Comparison of ENCODE assay signal across 11 cellular contexts in the genomic region with DNA sequence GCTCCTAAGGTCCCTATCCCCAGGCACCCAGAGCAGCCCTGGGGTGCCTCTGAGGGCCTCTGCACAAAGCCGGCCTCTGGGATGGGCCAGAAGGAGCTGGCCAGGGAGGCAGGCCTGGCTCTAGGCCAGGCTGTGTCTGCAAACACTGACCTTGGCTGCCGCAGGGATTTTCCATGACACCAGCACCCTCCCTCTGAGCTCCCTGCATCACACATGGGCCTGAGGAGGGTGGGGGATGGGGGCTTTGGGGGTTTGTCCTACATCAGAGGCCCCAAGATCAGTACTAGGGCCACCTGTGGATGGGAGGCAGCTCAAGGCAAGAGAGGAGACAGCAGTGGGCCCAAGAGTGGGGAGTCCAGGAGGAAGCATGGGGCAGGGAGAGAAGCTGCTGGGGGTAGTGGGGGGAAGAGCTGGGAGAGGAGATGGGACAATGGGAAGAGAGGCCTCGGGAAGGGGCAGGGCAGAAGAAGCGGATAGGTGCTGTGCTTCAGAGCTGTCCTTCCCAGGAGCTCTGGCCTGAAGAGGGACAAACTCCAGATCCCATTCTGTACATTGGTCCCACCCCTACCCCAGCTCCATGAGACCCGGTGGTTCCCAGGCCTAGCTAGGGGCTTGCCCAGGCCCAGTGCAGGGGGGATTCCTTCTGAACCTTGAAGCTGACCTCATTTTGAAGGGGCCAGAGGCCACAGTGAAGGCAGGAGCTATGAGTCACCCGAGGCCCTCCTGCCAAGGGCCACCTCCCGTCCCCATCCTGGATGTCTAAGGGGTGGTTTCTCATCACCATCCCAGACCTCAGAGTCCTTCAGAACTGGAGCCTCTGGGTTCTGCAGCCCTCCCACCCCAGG. TPM values are rescaled to one million over a fixed set of nuclear protein-coding genes. Genes with fewer than 3 reads are reported as not detected.
DNase-seq lines count a peak whose midpoint lies in the region; ATAC-seq and TF ChIP-seq lines count a peak whose summit lies in the region.
"Had no signal": no experiment of that assay in that cellular context is flagged by ENCODE, and none has a peak within 500 bp of the region (broad histone marks: within the 10 kb centered on the region; RNA-seq: fewer than 3 reads in every experiment).

No MANE protein-coding gene starts in this region.

- no peaks in the 10 kb centered on the region for H3K9me3 Mint-ChIP-seq in T-cell
- H3K9me3 Mint-ChIP-seq: activated naive CD8-positive, alpha-beta T cell treated with anti-CD3 and anti-CD28 coated beads, Interleukin-2, amount 10 ng/mL, durations not matched to agents 7 days and 5 days had no signal

- TF ChIP-seq POLR2A in adrenal gland (IDR thresholded peaks at IDR 0.05): peak in 1 of 2 donors; percentile 76

- H3K4me3 Mint-ChIP-seq in T-cell: no peak overlapping the region
- H3K4me3 Mint-ChIP-seq: activated naive CD8-positive, alpha-beta T cell treated with anti-CD3 and anti-CD28 coated beads, Interleukin-2, amount 10 ng/mL, durations not matched to agents 7 days and 5 days had no signal

- ATAC-seq in right cardiac atrium (peak; percentile 82 to 86), T-cell (replicated peaks in 1 of 4) (no peak)

- POLR2A ChIA-PET in T-cell (lab: Charles Lee): interaction anchor here in 1 of 2 donors (0.6 kb wide), 1 partner anchor 576 kb away, joined by 10 read pairs; no protein-coding TSS in a partner anchor

- H3K36me3 ChIP-seq in adrenal gland (replicated peaks in 1 of 2) (no peaks in the 10 kb centered on the region), skeletal muscle tissue (ENCODE audit: control insufficient read depth in 3 of 3, insufficient read depth in 3 of 3, low read length in 3 of 3) (no peaks in the 10 kb centered on the region)

- no peaks in the 10 kb centered on the region for H3K36me3 Mint-ChIP-seq in T-cell
- H3K36me3 Mint-ChIP-seq: activated naive CD8-positive, alpha-beta T cell treated with anti-CD3 and anti-CD28 coated beads, Interleukin-2, amount 10 ng/mL, durations not matched to agents 7 days and 5 days had no signal

- intact Hi-C loops in adrenal gland (cut with DNase I) (no loop called here), right cardiac atrium (cut with DNase I) (no loop called here)

- no peak overlapping the region for H3K9ac ChIP-seq in skeletal muscle tissue (ENCODE audit: low read depth in 1 of 3, low read length in 3 of 3)

- DNase-seq in GM12865 (ENCODE audit: low read depth): peak; percentile 21
- DNase-seq in adrenal gland: peak; percentile 95 to 99 (median 98)
- DNase-seq in right cardiac atrium: peak; percentile 94 to 96 (median 96)
- no peak for DNase-seq in MV-4-11 (lab: John Stamatoyannopoulos, UW)
- no peak for DNase-seq in COLO829 (ENCODE audit: low spot score)
- DNase-seq in T-cell: no peak
- DNase-seq in GM20000 (ENCODE audit: low spot score): no peak
- DNase-seq: activated naive CD8-positive, alpha-beta T cell treated with anti-CD3 and anti-CD28 coated beads, Interleukin-2, amount 10 ng/mL, durations not matched to agents 7 days and 5 days; NCI-H748 treated with DMSO at 0.1 percent for 48 hours had no signal

- peaks cover 0 to 3% of the 10 kb centered on the region in 2 donors for H3K27me3 Mint-ChIP-seq in T-cell

- no peaks in the 10 kb centered on the region for H3K27me3 ChIP-seq in adrenal gland
- no peaks in the 10 kb centered on the region for H3K27me3 ChIP-seq in right cardiac atrium (ENCODE audit: control insufficient read depth, insufficient read depth)
- H3K27me3 ChIP-seq in skeletal muscle tissue (ENCODE audit: control insufficient read depth in 3 of 3, insufficient read depth in 3 of 3, low read length in 3 of 3): no peaks in the 10 kb centered on the region

- H3K27ac Mint-ChIP-seq in T-cell: no peak overlapping the region
- H3K27ac Mint-ChIP-seq: activated naive CD8-positive, alpha-beta T cell treated with anti-CD3 and anti-CD28 coated beads, Interleukin-2, amount 10 ng/mL, durations not matched to agents 7 days and 5 days had no signal

- peak overlapping the region; percentile 96 to 99 (median 97) for H3K27ac ChIP-seq in adrenal gland
- H3K27ac ChIP-seq in right cardiac atrium (ENCODE audit: low read length): peak overlapping the region; percentile 84
- peak overlapping the region; percentile 64 for H3K27ac ChIP-seq in skeletal muscle tissue (ENCODE audit: low read depth, low read length)

- H3K4me3 ChIP-seq in GM12865 (ENCODE audit: low read depth, low read length) (no peak overlapping the region), adrenal gland (no peak overlapping the region), right cardiac atrium (ENCODE audit: low read length) (no peak overlapping the region), skeletal muscle tissue (ENCODE audit: low read length in 3 of 3) (no peak overlapping the region)
- H3K4me3 ChIP-seq: skin epidermis had no signal

- H3K4me1 ChIP-seq in adrenal gland (replicated peaks in 1 of 2): peaks cover 74 to 95% of the 10 kb centered on the region in 2 donors
- H3K4me1 ChIP-seq in right cardiac atrium (ENCODE audit: control insufficient read depth, insufficient read depth, low read length): peaks cover 37% of the 10 kb centered on the region
- H3K4me1 ChIP-seq in skeletal muscle tissue (ENCODE audit: control insufficient read depth in 3 of 3, insufficient read depth in 3 of 3, low read length in 3 of 3): peaks cover 38 to 53% (median 49%) of the 10 kb centered on the region in 3 donors

- 14 to 35% (median 32%) methylated on average over 6 to 7 of the region's 7 CpGs for WGBS in adrenal gland, 4 donors
- WGBS in right cardiac atrium: 37% methylated on average over 7 of the region's 7 CpGs

- CTCF ChIA-PET in T-cell (lab: Charles Lee): no interaction called here

- no peaks in the 10 kb centered on the region for H3K9me3 ChIP-seq in adrenal gland (replicated peaks in 1 of 3)
- no peaks in the 10 kb centered on the region for H3K9me3 ChIP-seq in right cardiac atrium (ENCODE audit: control insufficient read depth, low read length)
- H3K9me3 ChIP-seq in skeletal muscle tissue (ENCODE audit: control insufficient read depth in 3 of 3, low read length in 3 of 3): no peaks in the 10 kb centered on the region

- TF ChIP-seq CTCF in GM12865 (IDR thresholded peaks at IDR 0.05; ENCODE audit: insufficient read depth, low read depth, low read length, missing control alignments) (no peak), adrenal gland (IDR thresholded peaks at IDR 0.05) (no peak), GM20000 (IDR thresholded peaks at IDR 0.05; ENCODE audit: extremely low read depth, missing control alignments) (no peak)

- H3K4me1 Mint-ChIP-seq in T-cell: peaks cover 0 to 2% (median 0%) of the 10 kb centered on the region in 3 donors
- H3K4me1 Mint-ChIP-seq: activated naive CD8-positive, alpha-beta T cell treated with anti-CD3 and anti-CD28 coated beads, Interleukin-2, amount 10 ng/mL, durations not matched to agents 7 days and 5 days had no signal

RNA-seq across cellular contexts. Expression of a gene that starts 28.0 kb away (rescaled TPM):
- total RNA-seq in adrenal gland (100 to 1,000 TPM; 366 to 595 (median 455) TPM), right cardiac atrium (10 to 100 TPM; 25.6 to 36.6 (median 28.2) TPM), skeletal muscle tissue (0.52 TPM), T-cell (under 1 TPM in 3 of 5 donors, not detected in 2; 0.23 to 0.35 (median 0.26) TPM)
- polyA plus RNA-seq in adrenal gland (100 to 1,000 TPM; 133 to 325 (median 160) TPM), right cardiac atrium (29.3 TPM)
- total RNA-seq: activated naive CD8-positive, alpha-beta T cell treated with anti-CD3 and anti-CD28 coated beads, Interleukin-2, amount 10 ng/mL, durations not matched to agents 7 days and 5 days had no signal

RNA-seq across cellular contexts. Expression of a gene that starts 43.5 kb away (rescaled TPM):
- total RNA-seq in adrenal gland (10 to 100 TPM; 51.0 to 92.4 (median 68.3) TPM), right cardiac atrium (10 to 100 TPM; 22.0 to 34.3 (median 26.5) TPM), skeletal muscle tissue (7.8 TPM), T-cell (10 to 100 TPM; 17.6 to 20.0 (median 18.4) TPM)
- polyA plus RNA-seq in adrenal gland (10 to 100 TPM; 20.0 to 49.8 (median 23.7) TPM), right cardiac atrium (18.8 TPM)

Comparison
In these comparisons a context has a peak if more than half of its experiments do, and no peak if none do; other contexts are left out.
1. DNase-seq: peak in GM12865 (single experiment), adrenal gland (7 of 7) and right cardiac atrium (3 of 3); none in MV-4-11 (single experiment), COLO829 (single experiment), T-cell (0 of 34) and GM20000 (single experiment).
2. ATAC-seq: peak in right cardiac atrium (2 of 2); none in T-cell (0 of 4).
3. RNA of a gene that starts 28.0 kb away (total RNA-seq): 366 to 595 TPM in adrenal gland and 25.6 to 36.6 TPM in right cardiac atrium; 0.52 TPM in skeletal muscle tissue (single experiment) and 0.23 to 0.35 TPM in T-cell; every median in the first group is over 10 times any median in the second.
4. Peak in every context shown above with its lines, with median percentiles within 50 percentile points of each other: H3K27ac ChIP-seq.